ENCODE assay signal across 9 cellular contexts in the genomic region with DNA sequence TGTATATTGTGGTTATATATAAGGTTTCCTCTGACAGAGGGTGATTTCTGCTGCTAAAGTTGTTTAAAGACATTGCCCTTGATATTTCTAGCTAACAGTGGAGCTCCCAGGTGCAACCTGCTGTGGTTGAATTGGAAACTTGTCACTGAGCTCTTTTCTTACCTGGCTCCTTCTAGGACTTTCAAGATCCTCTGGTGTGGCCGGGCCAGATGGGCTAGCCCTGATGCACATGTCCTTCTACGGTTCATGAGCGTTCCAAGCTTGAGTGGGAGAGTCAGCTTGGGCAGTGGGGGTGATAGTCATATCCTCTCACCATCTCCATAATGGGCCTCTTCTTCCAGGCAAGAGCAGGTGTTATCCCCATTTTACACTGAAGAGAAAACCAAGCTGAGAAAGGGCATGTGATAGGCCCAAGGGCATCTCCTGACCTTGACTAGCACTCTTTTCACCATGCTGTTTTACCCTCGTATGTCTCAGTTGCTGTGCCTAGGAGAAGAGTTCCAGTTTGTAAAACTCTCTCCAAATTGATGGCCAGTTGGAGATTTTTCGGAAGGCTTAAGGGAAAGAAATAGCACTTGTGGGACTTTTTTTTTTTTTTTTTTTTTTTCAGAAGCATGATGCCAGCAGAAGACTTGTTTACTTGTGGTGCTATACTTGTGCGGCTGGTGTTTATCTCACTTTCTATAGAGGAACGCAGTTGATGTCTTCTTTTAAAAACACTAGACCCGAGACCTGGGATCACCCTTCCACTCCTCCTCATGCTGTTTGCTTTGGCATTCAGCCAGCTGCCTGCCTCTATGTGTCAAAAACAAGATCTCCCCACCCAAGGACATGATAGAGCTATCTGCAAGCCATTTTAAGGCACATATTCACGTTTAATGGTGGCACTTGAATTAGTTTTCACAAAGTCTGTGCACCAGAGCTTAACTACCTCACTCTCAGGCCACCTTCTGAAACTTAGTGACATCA. TPM values are rescaled to one million over a fixed set of nuclear protein-coding genes. Genes with fewer than 3 reads are reported as not detected.
DNase-seq lines count a peak whose midpoint lies in the region; ATAC-seq and TF ChIP-seq lines count a peak whose summit lies in the region.
"Had no signal": no experiment of that assay in that cellular context is flagged by ENCODE, and none has a peak within 500 bp of the region (broad histone marks: within the 10 kb centered on the region; RNA-seq: fewer than 3 reads in every experiment).

No MANE protein-coding gene starts in this region.

- no peak for TF ChIP-seq POLR2A in heart left ventricle (IDR thresholded peaks at IDR 0.05)

- whole genome bisulfite sequencing in heart left ventricle, 4 donors: 43 to 47% (median 46%) methylated on average over 9 of the region's 9 CpGs
- WGBS in smooth muscle cell (ENCODE audit: low lambda C conversion rate): 70% methylated on average over 8 of the region's 9 CpGs

- no peaks in the 10 kb centered on the region for H3K27me3 ChIP-seq in heart left ventricle
- H3K27me3 ChIP-seq in smooth muscle cell (ENCODE audit: low read depth): no peaks in the 10 kb centered on the region

- no peaks in the 10 kb centered on the region for H3K36me3 Mint-ChIP-seq in activated naive CD8-positive, alpha-beta T cell treated with anti-CD3 and anti-CD28 coated beads for 36 hours

- H3K9me3 ChIP-seq in heart left ventricle: no peaks in the 10 kb centered on the region
- H3K9me3 ChIP-seq in smooth muscle cell (replicated peaks; ENCODE audit: low read depth): no peaks in the 10 kb centered on the region

- peak in 3 of 4 donors; percentile 30 to 58 (median 39) for ATAC-seq in heart left ventricle

- H3K27ac Mint-ChIP-seq in activated naive CD8-positive, alpha-beta T cell treated with anti-CD3 and anti-CD28 coated beads for 36 hours: no peak overlapping the region

- in situ Hi-C loops in GM13977 (cut with MboI; ENCODE audit: low pct_unique_long_range_greater_than_20kb, low sequenced_read_pairs, unreplicated experiment): no loop called here

- no peak overlapping the region for H3K4me2 ChIP-seq in smooth muscle cell

- no peak overlapping the region for H3K4me3 ChIP-seq in heart left ventricle
- no peak overlapping the region for H3K4me3 ChIP-seq in smooth muscle cell

- no peaks in the 10 kb centered on the region for H3K36me3 ChIP-seq in heart left ventricle
- no peaks in the 10 kb centered on the region for H3K36me3 ChIP-seq in smooth muscle cell (ENCODE audit: low read depth)

- H3K9me3 Mint-ChIP-seq in activated naive CD8-positive, alpha-beta T cell treated with anti-CD3 and anti-CD28 coated beads for 36 hours: no peaks in the 10 kb centered on the region

- H3K9ac ChIP-seq in smooth muscle cell (ENCODE audit: low read depth): no peak overlapping the region

- no peak overlapping the region for H3K4me3 Mint-ChIP-seq in activated naive CD8-positive, alpha-beta T cell treated with anti-CD3 and anti-CD28 coated beads for 36 hours

- H4K20me1 ChIP-seq in smooth muscle cell (ENCODE audit: low read depth): peaks cover 99% of the 10 kb centered on the region

- DNase-seq in DMS 273 (lab: John Stamatoyannopoulos, UW; ENCODE audit: unreplicated experiment): peak; percentile 66
- DNase-seq in DMS 273 treated with DMSO at 0.1 percent for 48 hours (lab: John Stamatoyannopoulos, UW): no peak
- DNase-seq in NCI-H774 (lab: John Stamatoyannopoulos, UW): peak; percentile 76
- DNase-seq in heart left ventricle: peak in 4 of 5 donors; percentile 45 to 64 (median 48)
- DNase-seq in smooth muscle cell (lab: John Stamatoyannopoulos, UW; ENCODE audit: unreplicated experiment): no peak
- no peak for DNase-seq in GM13977 (ENCODE audit: low spot score)
- no peak for DNase-seq in activated naive CD8-positive, alpha-beta T cell treated with anti-CD3 and anti-CD28 coated beads for 36 hours
- DNase-seq in NCI-H526 treated with DMSO at 0.1 percent for 48 hours (lab: John Stamatoyannopoulos, UW): no peak

- no peaks in the 10 kb centered on the region for H3K4me1 Mint-ChIP-seq in activated naive CD8-positive, alpha-beta T cell treated with anti-CD3 and anti-CD28 coated beads for 36 hours

- H3K27ac ChIP-seq in heart left ventricle: peak overlapping the region in 8 of 12 donors; percentile 2 to 62 (median 32)
- H3K27ac ChIP-seq in smooth muscle cell (ENCODE audit: low read depth): peak overlapping the region; percentile 12
- H3K27ac ChIP-seq: 22Rv1 had no signal

- H3F3A ChIP-seq in smooth muscle cell (ENCODE audit: low read depth): no peaks in the 10 kb centered on the region

- peaks cover 3 to 56% (median 36%) of the 10 kb centered on the region in 12 donors for H3K4me1 ChIP-seq in heart left ventricle
- H3K4me1 ChIP-seq in smooth muscle cell (ENCODE audit: low read depth): peaks cover 34% of the 10 kb centered on the region

- intact Hi-C loops in heart left ventricle (cut with DNase I): no loop called here

- H3K27me3 Mint-ChIP-seq in activated naive CD8-positive, alpha-beta T cell treated with anti-CD3 and anti-CD28 coated beads for 36 hours: peaks cover 76% of the 10 kb centered on the region

- H2AFZ ChIP-seq in smooth muscle cell (ENCODE audit: low read depth): no peak overlapping the region

- peaks cover 100% of the 10 kb centered on the region for H3K79me2 ChIP-seq in smooth muscle cell (ENCODE audit: low read depth)

- TF ChIP-seq CTCF in heart left ventricle (IDR thresholded peaks at IDR 0.05): no peak
- TF ChIP-seq CTCF in smooth muscle cell (IDR thresholded peaks at IDR 0.05; ENCODE audit: borderline replicate concordance, insufficient read depth, poor library complexity, severe bottlenecking): no peak
- no peak for TF ChIP-seq CTCF in GM13977 (IDR thresholded peaks at IDR 0.05; ENCODE audit: extremely low read depth, insufficient read depth, missing control alignments)

RNA-seq across cellular contexts. Expression of a gene that starts 32.6 kb away (rescaled TPM):
- 100 to 1,000 TPM in 7 of 9 donors, 10 to 100 TPM in 2; 89.8 to 161 (median 116) TPM for total RNA-seq in heart left ventricle
- 10 to 100 TPM; 14.4 to 88.5 TPM for polyA plus RNA-seq in heart left ventricle
- total RNA-seq in smooth muscle cell: 181 and 191 TPM in 2 replicates
- 63.0 and 66.9 TPM in 2 replicates for polyA plus RNA-seq in smooth muscle cell
- under 1 TPM; 0.43 to 0.68 TPM for total RNA-seq in activated naive CD8-positive, alpha-beta T cell treated with anti-CD3 and anti-CD28 coated beads for 36 hours

Comparison
In these comparisons a context has a peak if more than half of its experiments do, and no peak if none do; other contexts are left out.
1. DNase-seq: peak in DMS 273 (single experiment), NCI-H774 (single experiment) and heart left ventricle (4 of 5); none in DMS 273 treated with DMSO at 0.1 percent for 48 hours (single experiment), smooth muscle cell (single experiment), GM13977 (single experiment), activated naive CD8-positive, alpha-beta T cell treated with anti-CD3 and anti-CD28 coated beads for 36 hours (single experiment) and NCI-H526 treated with DMSO at 0.1 percent for 48 hours (single experiment).
2. RNA of a gene that starts 32.6 kb away (total RNA-seq): 181 to 191 TPM in smooth muscle cell and 89.8 to 161 TPM in heart left ventricle; 0.43 to 0.68 TPM in activated naive CD8-positive, alpha-beta T cell treated with anti-CD3 and anti-CD28 coated beads for 36 hours; every median in the first group is over 10 times any median in the second.